In genomic region chr20:29567671-29568070, GRCh38 we compare ENCODE assay signal across 4 cellular contexts.
DNase-seq lines count a peak whose midpoint lies in the region; ATAC-seq and TF ChIP-seq lines count a peak whose summit lies in the region.
"Not testable (repeated sequence)": the region's sequence is repeated elsewhere in the genome, so short reads cannot be mapped to it uniquely, and the experiment has no call there.

No MANE protein-coding gene starts in this region.

- H3K9me3 ChIP-seq in RWPE2 (ENCODE audit: severe bottlenecking); esophagus muscularis mucosa: not testable (repeated sequence)

- not testable (repeated sequence) for H3K9me3 Mint-ChIP-seq in stimulated activated naive B cell treated with anti-CD40 and anti-IgM and Interleukin-4, amounts not matched to agents 10 μg/mL and 1 μg/mL and 100 μg/mL, for 72 hours

- not testable (repeated sequence) for H3K27ac ChIP-seq in RWPE2 (ENCODE audit: poor library complexity, severe bottlenecking); esophagus muscularis mucosa (replicated peaks in 1 of 4)

- not testable (repeated sequence) for H3K4me1 Mint-ChIP-seq in stimulated activated naive B cell treated with anti-CD40 and anti-IgM and Interleukin-4, amounts not matched to agents 10 μg/mL and 1 μg/mL and 100 μg/mL, for 72 hours

- DNase-seq in GM13977 (ENCODE audit: low spot score), result peak; percentile 2
- peak; percentile 59 for DNase-seq in RWPE2 (ENCODE audit: low spot score)
- DNase-seq in esophagus muscularis mucosa (ENCODE audit: extremely low spot score), result peak; percentile 19
- not testable (repeated sequence) for DNase-seq in stimulated activated naive B cell treated with anti-CD40 and anti-IgM and Interleukin-4, amounts not matched to agents 10 μg/mL and 1 μg/mL and 100 μg/mL, for 72 hours

- not testable (repeated sequence) for TF ChIP-seq EP300 in esophagus muscularis mucosa (IDR thresholded peaks at IDR 0.05)

- not testable (repeated sequence) for H3K27me3 Mint-ChIP-seq in stimulated activated naive B cell treated with anti-CD40 and anti-IgM and Interleukin-4, amounts not matched to agents 10 μg/mL and 1 μg/mL and 100 μg/mL, for 72 hours

- H3K36me3 ChIP-seq in RWPE2 (ENCODE audit: low read depth); esophagus muscularis mucosa: not testable (repeated sequence)

- ATAC-seq in RWPE2 (ENCODE audit: low read depth); stimulated activated naive B cell treated with anti-CD40 and anti-IgM and Interleukin-4, amounts not matched to agents 10 μg/mL and 1 μg/mL and 100 μg/mL, for 72 hours (replicated peaks): not testable (repeated sequence)

- WGBS in esophagus muscularis mucosa, result 59% methylated on average over 23 of the region's 23 CpGs

- not testable (repeated sequence) for TF ChIP-seq POLR2A in esophagus muscularis mucosa (IDR thresholded peaks at IDR 0.05; ENCODE audit: low read depth)

- not testable (repeated sequence) for H3K36me3 Mint-ChIP-seq in stimulated activated naive B cell treated with anti-CD40 and anti-IgM and Interleukin-4, amounts not matched to agents 10 μg/mL and 1 μg/mL and 100 μg/mL, for 72 hours

- intact Hi-C loops in esophagus muscularis mucosa (cut with DNase I), result not testable (repeated sequence)

- H3K27me3 ChIP-seq in RWPE2 (ENCODE audit: insufficient read depth, poor library complexity, severe bottlenecking), result not testable (repeated sequence)
- H3K27me3 ChIP-seq in esophagus muscularis mucosa, result peaks cover 0 to 12% (median 0%) of the 10 kb centered on the region in 4 donors

- H3K4me3 Mint-ChIP-seq in stimulated activated naive B cell treated with anti-CD40 and anti-IgM and Interleukin-4, amounts not matched to agents 10 μg/mL and 1 μg/mL and 100 μg/mL, for 72 hours, result not testable (repeated sequence)

- TF ChIP-seq CTCF in GM13977 (IDR thresholded peaks at IDR 0.05; ENCODE audit: extremely low read depth, insufficient read depth, missing control alignments); RWPE2 (IDR thresholded peaks at IDR 0.05; ENCODE audit: poor library complexity, severe bottlenecking); esophagus muscularis mucosa (IDR thresholded peaks at IDR 0.05): not testable (repeated sequence)

- H3K4me1 ChIP-seq in RWPE2 (ENCODE audit: insufficient read depth, poor library complexity, severe bottlenecking); esophagus muscularis mucosa: not testable (repeated sequence)

- H3K4me3 ChIP-seq in RWPE2 (ENCODE audit: severe bottlenecking); esophagus muscularis mucosa: not testable (repeated sequence)

- in situ Hi-C loops in GM13977 (cut with MboI; ENCODE audit: low pct_unique_long_range_greater_than_20kb, low sequenced_read_pairs, unreplicated experiment), result not testable (repeated sequence)

- peak overlapping the region; percentile 80 for H3K27ac Mint-ChIP-seq in stimulated activated naive B cell treated with anti-CD40 and anti-IgM and Interleukin-4, amounts not matched to agents 10 μg/mL and 1 μg/mL and 100 μg/mL, for 72 hours
